Comparison of ENCODE assay signal across 13 cellular contexts in genomic region chr3:78804251-78805037, GRCh38.
DNase-seq lines count a peak whose midpoint lies in the region; ATAC-seq and TF ChIP-seq lines count a peak whose summit lies in the region.
"Had no signal": no experiment of that assay in that cellular context is flagged by ENCODE, and none has a peak within 500 bp of the region (broad histone marks: within the 10 kb centered on the region; RNA-seq: fewer than 3 reads in every experiment).

No MANE protein-coding gene starts in this region.

- peak; percentile 80 for ATAC-seq in sciatic nerve
- ATAC-seq in HG03045 (IDR thresholded peaks at IDR 0.05; ENCODE audit: unreplicated experiment), result no peak
- ATAC-seq: activated CD4-positive, alpha-beta T cell treated with anti-CD3 and anti-CD28 coated beads for 36 hours; stimulated activated naive B cell treated with anti-CD40 and anti-IgM and Interleukin-4, amounts not matched to agents 10 μg/mL and 1 μg/mL and 100 μg/mL, for 72 hours had no signal

- TF ChIP-seq CTCF in fibroblast of pulmonary artery (IDR thresholded peaks at IDR 0.05; ENCODE audit: low read length, missing control alignments), result no peak

- intact Hi-C loops in sciatic nerve (cut with DNase I), result no loop called here

- DNase-seq in EH (ENCODE audit: low read depth), result peak; percentile 64
- DNase-seq in NCI-H446 treated with DMSO at 0.1 percent for 48 hours (lab: John Stamatoyannopoulos, UW), result peak; percentile 67
- DNase-seq in fibroblast of pulmonary artery (ENCODE audit: low read depth), result peak; percentile 84
- DNase-seq in sciatic nerve (ENCODE audit: low spot score), result no peak
- no peak for DNase-seq in NCI-H82 (lab: John Stamatoyannopoulos, UW)
- DNase-seq in retina, result no peak
- no peak for DNase-seq in kidney tubule cell (ENCODE audit: low spot score)
- DNase-seq: activated CD4-positive, alpha-beta T cell treated with anti-CD3 and anti-CD28 coated beads for 36 hours; DMS153; esophagus squamous epithelium; NCI-H526 treated with DMSO at 0.1 percent for 48 hours; stimulated activated naive B cell treated with anti-CD40 and anti-IgM and Interleukin-4, amounts not matched to agents 10 μg/mL and 1 μg/mL and 100 μg/mL, for 72 hours had no signal

- H3K4me3 ChIP-seq in fibroblast of pulmonary artery (replicated peaks; ENCODE audit: low read depth, low read length), result no peak overlapping the region

Comparison
In these comparisons a context has a peak if more than half of its experiments do, and no peak if none do; other contexts are left out.
1. DNase-seq: peak in EH (single experiment), NCI-H446 treated with DMSO at 0.1 percent for 48 hours (single experiment) and fibroblast of pulmonary artery (single experiment); none in sciatic nerve (single experiment), NCI-H82 (single experiment), retina (single experiment) and kidney tubule cell (single experiment).